1 cellular context compared by ENCODE assay signal in genomic region chr7:140174217-140174616, GRCh38.
TF ChIP-seq lines count a peak whose summit lies in the region.

No MANE protein-coding gene starts in this region.

TF ChIP-seq in HepG2, 621 proteins besides CTCF, POLR2A, EP300 and RAD21:
- TF ChIP-seq RBFOX2 (IDR thresholded peaks at IDR 0.05; ENCODE audit: low read depth, low read length) (peak; percentile 46; the same call in 1 of the 2 replicates), REPIN1 (CRISPR knock-in tag; IDR thresholded peaks at IDR 0.05; ENCODE audit: borderline replicate concordance, low read depth) (no peak)
TF ChIP-seq in HepG2: peak in this region for 1.
